21 cellular contexts compared by ENCODE assay signal in the genomic region with DNA sequence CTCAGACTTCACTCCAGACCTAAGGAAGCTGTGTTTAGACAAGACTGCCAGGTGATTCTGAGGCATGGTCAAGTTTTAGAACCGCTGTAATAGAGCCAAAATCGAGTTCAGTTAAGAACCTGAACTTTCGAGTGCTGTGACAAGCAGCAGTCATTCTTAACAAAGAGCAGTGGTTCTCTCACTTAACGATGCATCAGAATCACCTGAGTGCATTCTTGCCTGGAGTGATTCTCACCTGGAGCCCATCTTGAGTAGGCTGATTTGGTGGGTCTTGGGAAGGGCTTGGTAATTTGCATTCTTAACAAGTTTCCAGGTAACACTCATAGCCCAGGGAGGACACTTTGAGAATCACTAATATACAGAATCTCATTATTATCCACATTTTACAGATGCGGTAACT. TPM values are rescaled to one million over a fixed set of nuclear protein-coding genes. Genes with fewer than 3 reads are reported as not detected.
"Had no signal": no experiment of that assay in that cellular context is flagged by ENCODE, and none has a peak within 500 bp of the region (broad histone marks: within the 10 kb centered on the region; RNA-seq: fewer than 3 reads in every experiment).

No MANE protein-coding gene starts in this region.

- H3K27me3 Mint-ChIP-seq: activated CD4-positive, alpha-beta T cell treated with anti-CD3 and anti-CD28 coated beads, Interleukin-2, amount 10 ng/mL, durations not matched to agents 7 days and 5 days; activated naive CD8-positive, alpha-beta T cell treated with anti-CD3 and anti-CD28 coated beads for 36 hours had no signal

- H3K9me3 Mint-ChIP-seq: activated CD4-positive, alpha-beta T cell treated with anti-CD3 and anti-CD28 coated beads, Interleukin-2, amount 10 ng/mL, durations not matched to agents 7 days and 5 days; activated naive CD8-positive, alpha-beta T cell treated with anti-CD3 and anti-CD28 coated beads for 36 hours; activated T-helper 1 cell treated with anti-CD3 and anti-CD28 coated beads, Interleukin-12 subunit alpha, Interleukin-12 subunit beta, Interleukin-2, Interleukin-4 antibody, amounts not matched to agents 30 ng/mL and 10 ng/mL and 1 ng/mL, durations not matched to agents 14 hours and 24 hours and 36 hours had no signal

- DNase-seq: activated CD4-positive, alpha-beta memory T cell treated with anti-CD3 and anti-CD28 coated beads, Interleukin-2, amount 10 ng/mL, durations not matched to agents 7 days and 5 days; activated CD4-positive, alpha-beta T cell treated with anti-CD3 and anti-CD28 coated beads for 1 hour; activated CD4-positive, alpha-beta T cell treated with anti-CD3 and anti-CD28 coated beads for 4 hours; activated CD4-positive, alpha-beta T cell treated with anti-CD3 and anti-CD28 coated beads, Interleukin-2, amount 10 ng/mL, durations not matched to agents 7 days and 5 days; activated CD4-positive, alpha-beta T cell treated with anti-CD3 and anti-CD28 coated beads, Interleukin-2, amount 50 U/mL, for 4 hours; activated CD8-positive, alpha-beta memory T cell treated with anti-CD3 and anti-CD28 coated beads, Interleukin-2, amount 10 ng/mL, durations not matched to agents 7 days and 5 days; activated CD8-positive, alpha-beta memory T cell treated with anti-CD3 and anti-CD28 coated beads, Interleukin-2, amount 50 U/mL, for 4 hours; activated gamma-delta T cell; activated naive CD4-positive, alpha-beta T cell; activated naive CD4-positive, alpha-beta T cell treated with anti-CD3 and anti-CD28 coated beads, Interleukin-2, amount 50 U/mL, for 16 hours; activated naive CD8-positive, alpha-beta T cell treated with anti-CD3 and anti-CD28 coated beads for 36 hours; activated T-cell treated with anti-CD3 and anti-CD28 coated beads, Interleukin-2, amount 50 U/mL, for 1 hour; activated T-cell treated with anti-CD3 and anti-CD28 coated beads, Interleukin-2, amount 50 U/mL, for 48 hours; amniotic stem cell; anterior cingulate cortex; effector CD8-positive, alpha-beta T cell; foreskin fibroblast; T-helper 2 cell had no signal

- H3K27ac Mint-ChIP-seq: activated CD4-positive, alpha-beta memory T cell treated with anti-CD3 and anti-CD28 coated beads, Interleukin-2, amount 10 ng/mL, durations not matched to agents 7 days and 5 days; activated CD4-positive, alpha-beta T cell treated with anti-CD3 and anti-CD28 coated beads, Interleukin-2, amount 10 ng/mL, durations not matched to agents 7 days and 5 days; activated CD8-positive, alpha-beta memory T cell treated with anti-CD3 and anti-CD28 coated beads, Interleukin-2, amount 10 ng/mL, durations not matched to agents 7 days and 5 days; activated naive CD8-positive, alpha-beta T cell treated with anti-CD3 and anti-CD28 coated beads for 36 hours; activated T-helper 1 cell treated with anti-CD3 and anti-CD28 coated beads, Interleukin-12 subunit alpha, Interleukin-12 subunit beta, Interleukin-2, Interleukin-4 antibody, amounts not matched to agents 30 ng/mL and 10 ng/mL and 1 ng/mL, durations not matched to agents 14 hours and 24 hours and 36 hours had no signal

- H3K36me3 Mint-ChIP-seq: activated CD8-positive, alpha-beta memory T cell treated with anti-CD3 and anti-CD28 coated beads, Interleukin-2, amount 10 ng/mL, durations not matched to agents 7 days and 5 days; activated naive CD8-positive, alpha-beta T cell treated with anti-CD3 and anti-CD28 coated beads for 36 hours had no signal

- ATAC-seq: activated CD8-positive, alpha-beta memory T cell treated with anti-CD3 and anti-CD28 coated beads, Interleukin-2, amount 10 ng/mL, durations not matched to agents 7 days and 5 days; esophagus mucosa had no signal

- H3K4me3 Mint-ChIP-seq: activated CD4-positive, alpha-beta memory T cell treated with anti-CD3 and anti-CD28 coated beads, Interleukin-2, amount 10 ng/mL, durations not matched to agents 7 days and 5 days; activated CD4-positive, alpha-beta T cell treated with anti-CD3 and anti-CD28 coated beads, Interleukin-2, amount 10 ng/mL, durations not matched to agents 7 days and 5 days; activated CD8-positive, alpha-beta memory T cell treated with anti-CD3 and anti-CD28 coated beads, Interleukin-2, amount 10 ng/mL, durations not matched to agents 7 days and 5 days; activated naive CD8-positive, alpha-beta T cell treated with anti-CD3 and anti-CD28 coated beads for 36 hours; activated T-helper 1 cell treated with anti-CD3 and anti-CD28 coated beads, Interleukin-12 subunit alpha, Interleukin-12 subunit beta, Interleukin-2, Interleukin-4 antibody, amounts not matched to agents 30 ng/mL and 10 ng/mL and 1 ng/mL, durations not matched to agents 14 hours and 24 hours and 36 hours had no signal

RNA-seq across cellular contexts. Expression of a gene that starts 44.7 kb away (rescaled TPM):
- total RNA-seq: epithelial cell of proximal tubule had no signal
